Comparison of ENCODE assay signal across 8 cellular contexts in genomic region chr15:39976291-39977274, GRCh38. TPM values are rescaled to one million over a fixed set of nuclear protein-coding genes. Genes with fewer than 3 reads are reported as not detected.
DNase-seq lines count a peak whose midpoint lies in the region; ATAC-seq and TF ChIP-seq lines count a peak whose summit lies in the region.

No MANE protein-coding gene starts in this region.

- peak overlapping the region; percentile 23 for H3K27ac ChIP-seq in AG04450 (ENCODE audit: low read depth, low read length)

- H3K27me3 Mint-ChIP-seq in activated T-cell treated with anti-CD3 and anti-CD28 coated beads, Interleukin-2, amount 50 U/mL, for 72 hours (ENCODE audit: low read depth) = no peaks in the 10 kb centered on the region
- H3K27me3 Mint-ChIP-seq in nephron (ENCODE audit: low read depth) = no peaks in the 10 kb centered on the region

- peak overlapping the region; percentile 27 for H3K27ac Mint-ChIP-seq in activated T-cell treated with anti-CD3 and anti-CD28 coated beads, Interleukin-2, amount 50 U/mL, for 72 hours
- H3K27ac Mint-ChIP-seq in nephron = peak overlapping the region; percentile 33 to 82 (median 58)

- peak overlapping the region; percentile 54 for H3K4me3 ChIP-seq in AG04450 (ENCODE audit: low read depth, low read length)

- CTCF ChIA-PET in AG04450 (lab: Charles Lee) = interaction anchor here (1.0 to 1.7 kb wide), 4 partner anchors 12 to 189 kb away, joined by 4 to 7 read pairs (median 6); no protein-coding TSS in a partner anchor

- H3K9me3 Mint-ChIP-seq in activated T-cell treated with anti-CD3 and anti-CD28 coated beads, Interleukin-2, amount 50 U/mL, for 72 hours = no peaks in the 10 kb centered on the region
- no peaks in the 10 kb centered on the region for H3K9me3 Mint-ChIP-seq in nephron

- H3K4me3 Mint-ChIP-seq in activated T-cell treated with anti-CD3 and anti-CD28 coated beads, Interleukin-2, amount 50 U/mL, for 72 hours = peak overlapping the region in 1 of 2 donors; percentile 23
- H3K4me3 Mint-ChIP-seq in nephron = peak overlapping the region; percentile 80 to 85 (median 84)

- H3K9me3 ChIP-seq in AG04450 (ENCODE audit: control insufficient read depth, insufficient read depth, low read length) = no peaks in the 10 kb centered on the region

- TF ChIP-seq CTCF in AG04450 (IDR thresholded peaks at IDR 0.05; ENCODE audit: low read depth, low read length) (peak; percentile 57), nephron (IDR thresholded peaks at IDR 0.05; ENCODE audit: unreplicated experiment in 3 of 3) (peak; percentile 27 to 45 (median 31))

- peaks cover 5% of the 10 kb centered on the region for H3K4me1 Mint-ChIP-seq in activated T-cell treated with anti-CD3 and anti-CD28 coated beads, Interleukin-2, amount 50 U/mL, for 72 hours (ENCODE audit: low read depth)
- peaks cover 19% of the 10 kb centered on the region for H3K4me1 Mint-ChIP-seq in nephron

- DNase-seq in AG04450 (ENCODE audit: low read depth, low spot score) (no peak), HPDE6-E6E7 (ENCODE audit: extremely low spot score) (peak; percentile 61), foreskin melanocyte (peak; percentile 46), GF-D8 (lab: John Stamatoyannopoulos, UW) (no peak), SHP77 treated with DMSO at 0.1 percent for 48 hours (lab: John Stamatoyannopoulos, UW) (no peak)
- no peak for DNase-seq in activated T-cell treated with anti-CD3 and anti-CD28 coated beads, Interleukin-2, amount 50 U/mL, for 72 hours

- POLR2A ChIA-PET in AG04450 (lab: Yijun Ruan, JAX) = interaction anchor here (0.6 to 1.2 kb wide), 2 partner anchors 43 to 1203 kb away, joined by 3 read pairs; partner anchors contain the start of gene EIF2AK4

- ATAC-seq in activated T-cell treated with anti-CD3 and anti-CD28 coated beads, Interleukin-2, amount 50 U/mL, for 72 hours (replicated peaks in 1 of 2) = peak in 1 of 2 donors; percentile 41
- no peak for ATAC-seq in HG03045 (IDR thresholded peaks at IDR 0.05; ENCODE audit: unreplicated experiment)

- peaks cover 1 to 9% of the 10 kb centered on the region in 2 donors for H3K36me3 Mint-ChIP-seq in activated T-cell treated with anti-CD3 and anti-CD28 coated beads, Interleukin-2, amount 50 U/mL, for 72 hours (ENCODE audit: insufficient read depth in 2 of 2)
- peaks cover 54% of the 10 kb centered on the region for H3K36me3 Mint-ChIP-seq in nephron (ENCODE audit: low read depth)

- no peaks in the 10 kb centered on the region for H3K27me3 ChIP-seq in AG04450 (ENCODE audit: control insufficient read depth, insufficient read depth, low read length)

RNA-seq across cellular contexts. Expression of gene EIF2AK4, which starts 42.7 kb away (rescaled TPM):
- 83.9 and 96.9 TPM in 2 replicates for polyA plus RNA-seq in AG04450 (2011; rRNA removed)
- 111 and 117 TPM in 2 replicates for polyA minus RNA-seq in AG04450 (2011; rRNA and poly(A)+ RNA removed)
- 10 to 100 TPM; 34.9 to 38.0 TPM for total RNA-seq in activated T-cell treated with anti-CD3 and anti-CD28 coated beads, Interleukin-2, amount 50 U/mL, for 72 hours

RNA-seq across cellular contexts. Expression of gene GPR176, which starts 56.5 kb away (rescaled TPM):
- polyA plus RNA-seq in AG04450 (2011; rRNA removed) = 83.9 and 116 TPM in 2 replicates
- 212 and 329 TPM in 2 replicates for polyA minus RNA-seq in AG04450 (2011; rRNA and poly(A)+ RNA removed)
- total RNA-seq in activated T-cell treated with anti-CD3 and anti-CD28 coated beads, Interleukin-2, amount 50 U/mL, for 72 hours = under 1 TPM; 0.41 to 0.72 TPM

Comparison
In these comparisons a context has a peak if more than half of its experiments do, and no peak if none do; other contexts are left out.
1. DNase-seq: peak in HPDE6-E6E7 (single experiment) and foreskin melanocyte (single experiment); none in AG04450 (single experiment), activated T-cell treated with anti-CD3 and anti-CD28 coated beads, Interleukin-2, amount 50 U/mL, for 72 hours (0 of 2), GF-D8 (single experiment) and SHP77 treated with DMSO at 0.1 percent for 48 hours (single experiment).